In the genomic region with DNA sequence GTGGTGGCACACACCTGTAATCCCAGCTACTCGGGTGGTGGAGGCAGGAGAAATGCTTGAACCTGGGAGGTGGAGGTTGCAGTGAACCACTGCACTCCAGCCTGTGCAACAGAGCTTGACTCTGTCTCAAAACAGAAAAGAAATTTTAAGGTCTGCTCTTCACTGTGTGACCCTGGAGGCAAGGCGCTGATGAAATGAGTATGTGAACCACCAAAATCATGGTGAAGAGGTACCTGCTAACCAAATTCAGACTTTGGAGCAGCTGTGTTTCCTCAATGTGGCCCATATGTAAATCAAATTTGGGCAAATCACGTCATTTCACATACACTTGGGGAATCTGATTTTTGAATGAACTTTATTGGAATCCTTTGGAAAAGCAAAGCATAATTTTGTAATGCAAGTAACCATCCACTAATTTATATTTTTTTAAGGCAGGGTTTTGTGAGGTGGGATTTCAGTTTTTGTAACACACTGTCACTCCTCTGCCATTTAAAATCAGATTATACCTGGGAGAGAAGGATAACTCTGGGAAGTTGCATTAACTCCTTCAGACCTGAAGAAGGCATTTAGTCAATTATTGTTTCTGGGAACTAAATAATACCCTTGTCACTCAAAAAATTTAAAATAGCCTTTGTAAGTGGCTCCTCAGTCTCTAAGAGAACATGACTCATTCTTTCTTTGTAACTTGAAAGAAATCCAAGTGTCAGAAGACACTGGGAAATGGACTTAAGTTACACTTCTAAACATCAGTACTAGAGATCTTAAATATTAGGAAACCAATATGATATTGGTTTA, we compare ENCODE assay signal across 10 cellular contexts. TPM values are rescaled to one million over a fixed set of nuclear protein-coding genes. Genes with fewer than 3 reads are reported as not detected.
DNase-seq lines count a peak whose midpoint lies in the region; ATAC-seq and TF ChIP-seq lines count a peak whose summit lies in the region.
"Had no signal": no experiment of that assay in that cellular context is flagged by ENCODE, and none has a peak within 500 bp of the region (broad histone marks: within the 10 kb centered on the region; RNA-seq: fewer than 3 reads in every experiment).

No MANE protein-coding gene starts in this region.

- peaks cover 61% of the 10 kb centered on the region for H3K4me1 ChIP-seq in CD8-positive, alpha-beta memory T cell (ENCODE audit: insufficient read depth, low read length)
- H3K4me1 ChIP-seq in ascending aorta (peaks cover 0 to 15% of the 10 kb centered on the region in 2 donors), spleen (peaks cover 0 to 70% (median 28%) of the 10 kb centered on the region in 6 donors)

- TF ChIP-seq CTCF in ascending aorta (IDR thresholded peaks at IDR 0.05) (no peak), WTC11 (IDR thresholded peaks at IDR 0.05) (no peak), spleen (IDR thresholded peaks at IDR 0.05 in 8 of 11, conservative IDR thresholded peaks at IDR 0.05 in 3 of 11) (no peak)

- DNase-seq in CD8-positive, alpha-beta memory T cell = no peak
- DNase-seq in ascending aorta (ENCODE audit: low spot score in 2 of 2) = no peak
- no peak for DNase-seq in naive thymus-derived CD8-positive, alpha-beta T cell
- DNase-seq in NCI-H526 treated with DMSO at 0.1 percent for 48 hours (lab: John Stamatoyannopoulos, UW) = no peak
- no peak for DNase-seq in WTC11 (ENCODE audit: low spot score)
- no peak for DNase-seq in spleen
- DNase-seq: DMS153; effector memory CD8-positive, alpha-beta T cell had no signal

- peak overlapping the region in 6 of 8 donors; percentile 10 to 62 (median 42) for H3K27ac Mint-ChIP-seq in CD8-positive, alpha-beta memory T cell
- peak overlapping the region in 6 of 10 donors; percentile 37 to 95 (median 58) for H3K27ac Mint-ChIP-seq in naive thymus-derived CD8-positive, alpha-beta T cell
- H3K27ac Mint-ChIP-seq in WTC11 = no peak overlapping the region

- peaks cover 1% of the 10 kb centered on the region for H3K36me3 ChIP-seq in CD8-positive, alpha-beta memory T cell (ENCODE audit: insufficient read depth, low read length)
- H3K36me3 ChIP-seq in ascending aorta = no peaks in the 10 kb centered on the region
- H3K36me3 ChIP-seq in spleen = peaks cover 0 to 8% (median 1%) of the 10 kb centered on the region in 6 donors

- TF ChIP-seq POLR2A in spleen (IDR thresholded peaks at IDR 0.05) = no peak

- H3K4me3 ChIP-seq in CD8-positive, alpha-beta memory T cell (ENCODE audit: low read length) = no peak overlapping the region
- H3K4me3 ChIP-seq in ascending aorta = no peak overlapping the region
- no peak overlapping the region for H3K4me3 ChIP-seq in spleen

- peaks cover 61 to 80% (median 79%) of the 10 kb centered on the region in 3 donors for H3K4me1 Mint-ChIP-seq in CD8-positive, alpha-beta memory T cell
- peaks cover 11 to 69% (median 61%) of the 10 kb centered on the region in 4 donors for H3K4me1 Mint-ChIP-seq in naive thymus-derived CD8-positive, alpha-beta T cell
- peaks cover 14% of the 10 kb centered on the region for H3K4me1 Mint-ChIP-seq in WTC11

- intact Hi-C loops in ascending aorta (cut with DNase I) (no loop called here), spleen (cut with DNase I; ENCODE audit: low total_unique reads) (no loop called here)

- POLR2A ChIA-PET in CD8-positive, alpha-beta memory T cell (lab: Charles Lee) = no interaction called here
- POLR2A ChIA-PET in naive thymus-derived CD8-positive, alpha-beta T cell (lab: Charles Lee) = interaction anchor here (0.9 to 3.7 kb wide), 2 partner anchors 9 to 23 kb away, joined by 3 to 14 read pairs; a partner anchor contains a TSS
- POLR2A ChIA-PET in WTC11 (lab: Charles Lee) = no interaction called here

- ATAC-seq in HG02610 (IDR thresholded peaks at IDR 0.05; ENCODE audit: unreplicated experiment) = peak; percentile 84
- no peak for ATAC-seq in naive thymus-derived CD8-positive, alpha-beta T cell
- ATAC-seq in HG02623 (IDR thresholded peaks at IDR 0.05; ENCODE audit: unreplicated experiment) = no peak
- ATAC-seq in WTC11 = no peak
- ATAC-seq: effector memory CD8-positive, alpha-beta T cell had no signal

- H3K27ac ChIP-seq in CD8-positive, alpha-beta memory T cell (ENCODE audit: low read depth, low read length) = peak overlapping the region; percentile 24
- H3K27ac ChIP-seq in ascending aorta (peak overlapping the region; percentile 57 to 73), spleen (no peak overlapping the region)

- H3K27me3 ChIP-seq in CD8-positive, alpha-beta memory T cell (ENCODE audit: insufficient read depth, low read length, poor library complexity, severe bottlenecking) = no peaks in the 10 kb centered on the region
- H3K27me3 ChIP-seq in ascending aorta = no peaks in the 10 kb centered on the region
- H3K27me3 ChIP-seq in spleen (replicated peaks in 1 of 7) = peaks cover 0 to under 1% (median 0%) of the 10 kb centered on the region in 7 donors

- H3K4me3 Mint-ChIP-seq in CD8-positive, alpha-beta memory T cell = no peak overlapping the region
- peak overlapping the region in 2 of 10 donors; percentile 10 to 26 for H3K4me3 Mint-ChIP-seq in naive thymus-derived CD8-positive, alpha-beta T cell
- H3K4me3 Mint-ChIP-seq in WTC11 = no peak overlapping the region

- CTCF ChIA-PET in CD8-positive, alpha-beta memory T cell (lab: Charles Lee) = interaction anchor here (0.8 kb wide), 1 partner anchor 16 kb away, joined by 3 read pairs; no protein-coding TSS in a partner anchor
- CTCF ChIA-PET in WTC11 (lab: Charles Lee) = no interaction called here

- H3K9me3 ChIP-seq in CD8-positive, alpha-beta memory T cell (ENCODE audit: low read length) = no peaks in the 10 kb centered on the region
- H3K9me3 ChIP-seq in ascending aorta = peaks cover 0 to 7% of the 10 kb centered on the region in 2 donors
- H3K9me3 ChIP-seq in spleen = peaks cover 0 to 7% (median 0%) of the 10 kb centered on the region in 8 donors

- peaks cover 0 to 2% (median 0%) of the 10 kb centered on the region in 5 donors for H3K9me3 Mint-ChIP-seq in CD8-positive, alpha-beta memory T cell
- H3K9me3 Mint-ChIP-seq in naive thymus-derived CD8-positive, alpha-beta T cell = peaks cover 0 to 4% (median 0%) of the 10 kb centered on the region in 9 donors
- peaks cover 9% of the 10 kb centered on the region for H3K9me3 Mint-ChIP-seq in WTC11
- H3K9me3 Mint-ChIP-seq: effector memory CD8-positive, alpha-beta T cell had no signal

- 54 to 82% (median 75%) methylated on average over 3 of the region's 3 CpGs for WGBS in spleen, 5 donors

- H3K36me3 Mint-ChIP-seq in CD8-positive, alpha-beta memory T cell = peaks cover 4 to 9% (median 5%) of the 10 kb centered on the region in 3 donors
- peaks cover 1 to 23% (median 6%) of the 10 kb centered on the region in 3 donors for H3K36me3 Mint-ChIP-seq in naive thymus-derived CD8-positive, alpha-beta T cell
- H3K36me3 Mint-ChIP-seq in WTC11 = peaks cover 6% of the 10 kb centered on the region

- peaks cover 0 to 2% of the 10 kb centered on the region in 2 donors for H3K27me3 Mint-ChIP-seq in CD8-positive, alpha-beta memory T cell
- no peaks in the 10 kb centered on the region for H3K27me3 Mint-ChIP-seq in naive thymus-derived CD8-positive, alpha-beta T cell
- H3K27me3 Mint-ChIP-seq in WTC11 (ENCODE audit: low read depth) = no peaks in the 10 kb centered on the region
- H3K27me3 Mint-ChIP-seq: effector memory CD8-positive, alpha-beta T cell had no signal

TF ChIP-seq in WTC11, 78 proteins besides CTCF, POLR2A, EP300 and RAD21:
- no peak for TF ChIP-seq NFE2L1 (CRISPR knock-in tag; IDR thresholded peaks at IDR 0.05)

RNA-seq across cellular contexts. Expression of a gene that starts 24.0 kb away (rescaled TPM):
- total RNA-seq in CD8-positive, alpha-beta memory T cell = 10 to 100 TPM; 49.4 to 50.1 TPM
- 37.8 TPM for polyA plus RNA-seq in CD8-positive, alpha-beta memory T cell
- total RNA-seq in ascending aorta (23.0 TPM), WTC11 (2021) (12.5 to 13.4 TPM (median 13.1 TPM) in 3 replicates), spleen (10 to 100 TPM; 49.6 to 68.9 (median 56.6) TPM)
- total RNA-seq in naive thymus-derived CD8-positive, alpha-beta T cell = 100 to 1,000 TPM; 110 to 116 TPM
- 10 to 100 TPM; 20.9 to 26.6 (median 24.1) TPM for polyA plus RNA-seq in naive thymus-derived CD8-positive, alpha-beta T cell
- 10 to 100 TPM; 32.8 to 35.6 (median 33.3) TPM for polyA plus RNA-seq in spleen

Comparison
In these comparisons a context has a peak if more than half of its experiments do, and no peak if none do; other contexts are left out.
1. H3K27ac ChIP-seq: peak in CD8-positive, alpha-beta memory T cell (single experiment) and ascending aorta (2 of 2); none in spleen (0 of 8).